20 cellular contexts compared by ENCODE assay signal in the genomic region with DNA sequence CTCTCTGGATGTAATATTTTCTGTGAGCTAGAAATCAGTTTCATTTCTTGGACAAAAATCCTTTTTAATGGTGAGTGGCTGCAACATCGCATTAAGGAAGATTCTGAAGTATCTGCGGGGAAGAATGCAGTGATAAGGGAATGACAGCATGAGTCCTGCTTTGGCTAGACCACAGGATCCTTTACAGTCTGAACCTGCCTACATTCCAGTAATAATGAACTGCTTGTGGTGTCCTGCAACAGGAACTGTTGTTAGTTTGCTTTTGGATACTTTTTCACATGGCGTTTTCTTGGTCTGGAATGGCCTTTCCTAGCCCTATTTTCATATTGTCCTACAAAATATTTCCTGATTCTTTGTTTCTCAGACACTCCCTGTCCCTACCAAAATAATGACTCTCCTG. TPM values are rescaled to one million over a fixed set of nuclear protein-coding genes. Genes with fewer than 3 reads are reported as not detected.
DNase-seq lines count a peak whose midpoint lies in the region; ATAC-seq, FAIRE-seq and TF ChIP-seq lines count a peak whose summit lies in the region.
"Had no signal": no experiment of that assay in that cellular context is flagged by ENCODE, and none has a peak within 500 bp of the region (broad histone marks: within the 10 kb centered on the region; RNA-seq: fewer than 3 reads in every experiment).

No MANE protein-coding gene starts in this region.

- no peak for TF ChIP-seq CTCF in astrocyte of the spinal cord (IDR thresholded peaks at IDR 0.05; ENCODE audit: low read depth, low read length)
- TF ChIP-seq CTCF in left lung (IDR thresholded peaks at IDR 0.05): no peak

- TF ChIP-seq POLR2A in GM12891 (IDR thresholded peaks at IDR 0.05; ENCODE audit: low read depth, low read length): peak; percentile 64; the same call in 1 of the 2 replicates

- H3K36me3 Mint-ChIP-seq in T-helper 2 cell treated with Interferon-gamma antibody and Interleukin-4, amounts not matched to agents 5 μg/mL and 100 μg/mL, for 36 hours (ENCODE audit: low read depth): peaks cover 66% of the 10 kb centered on the region

- DNase-seq in T-helper 2 cell treated with Interferon-gamma antibody and Interleukin-4, amounts not matched to agents 5 μg/mL and 100 μg/mL, for 36 hours (ENCODE audit: low spot score): no peak
- DNase-seq in T-helper 2 cell: no peak
- DNase-seq in GM12891 (ENCODE audit: insufficient read length, low spot score): no peak
- DNase-seq in astrocyte of the spinal cord (ENCODE audit: low read depth, low spot score): peak; percentile 54
- DNase-seq in mesenchymal stem cell: no peak
- no peak for DNase-seq in left lung
- DNase-seq in OCI-M1 (lab: John Stamatoyannopoulos, UW): no peak
- DNase-seq: activated CD8-positive, alpha-beta memory T cell treated with anti-CD3 and anti-CD28 coated beads for 24 hours; activated gamma-delta T cell treated with Interleukin-2 at 50 U/mL for 16 hours; DMS79 treated with DMSO at 0.1 percent for 48 hours; NCI-H146; occipital lobe; SJCRH30; small intestine; transverse colon had no signal

- no peak overlapping the region for H2BK120ac ChIP-seq in mesenchymal stem cell (ENCODE audit: low read depth, low read length)

- peak overlapping the region; percentile 12 for H3K27ac Mint-ChIP-seq in T-helper 2 cell treated with Interferon-gamma antibody and Interleukin-4, amounts not matched to agents 5 μg/mL and 100 μg/mL, for 36 hours
- H3K27ac Mint-ChIP-seq: GM23338 had no signal

- peak overlapping the region; percentile 72 for H3K9ac ChIP-seq in mesenchymal stem cell (ENCODE audit: low read length)

- H4K8ac ChIP-seq in mesenchymal stem cell (ENCODE audit: low read length): no peak overlapping the region

- H3K27me3 ChIP-seq in mesenchymal stem cell (ENCODE audit: control insufficient read depth in 1 of 2, insufficient read depth in 1 of 2, low read length in 2 of 2): no peaks in the 10 kb centered on the region
- H3K27me3 ChIP-seq in left lung: no peaks in the 10 kb centered on the region
- H3K27me3 ChIP-seq: gastroesophageal sphincter, SJCRH30, transverse colon had no signal

- H2AFZ ChIP-seq in mesenchymal stem cell (ENCODE audit: low read depth, low read length): no peak overlapping the region
- H2AFZ ChIP-seq: GM23338 had no signal

- H3K18ac ChIP-seq in mesenchymal stem cell (ENCODE audit: low read depth in 1 of 2, low read length in 2 of 2): no peak overlapping the region

- in situ Hi-C loops in astrocyte of the spinal cord (cut with HindIII; ENCODE audit: low sequenced_read_pairs): no loop called here

- peak overlapping the region; percentile 20 for H3K27ac ChIP-seq in mesenchymal stem cell (ENCODE audit: low read length, poor library complexity, severe bottlenecking)
- H3K27ac ChIP-seq in left lung: no peak overlapping the region
- H3K27ac ChIP-seq: gastroesophageal sphincter, SJCRH30, transverse colon had no signal

- no peaks in the 10 kb centered on the region for H3K9me3 Mint-ChIP-seq in T-helper 2 cell treated with Interferon-gamma antibody and Interleukin-4, amounts not matched to agents 5 μg/mL and 100 μg/mL, for 36 hours
- H3K9me3 Mint-ChIP-seq: GM23338 had no signal

- H4K91ac ChIP-seq in mesenchymal stem cell (ENCODE audit: low read length): no peak overlapping the region

- no peak overlapping the region for H3K4me2 ChIP-seq in mesenchymal stem cell (ENCODE audit: low read length, poor library complexity, severe bottlenecking)
- H3K4me2 ChIP-seq: GM23338 had no signal

- H2BK12ac ChIP-seq in mesenchymal stem cell (ENCODE audit: low read length in 2 of 2): no peak overlapping the region

- H2BK15ac ChIP-seq in mesenchymal stem cell (ENCODE audit: low read depth, poor library complexity, severe bottlenecking): no peak overlapping the region

- no peak overlapping the region for H3K4ac ChIP-seq in mesenchymal stem cell (ENCODE audit: low read depth in 1 of 2, low read length in 2 of 2)

- H3K9me3 ChIP-seq in mesenchymal stem cell (ENCODE audit: control insufficient read depth, low read length) (no peaks in the 10 kb centered on the region), left lung (no peaks in the 10 kb centered on the region)
- H3K9me3 ChIP-seq: gastroesophageal sphincter, SJCRH30, transverse colon had no signal

- intact Hi-C loops in left lung (cut with DNase I): no loop called here

- H3K14ac ChIP-seq in mesenchymal stem cell (ENCODE audit: low read length in 2 of 2): no peak overlapping the region

- ATAC-seq in left lung (no peak), HG02588 (IDR thresholded peaks at IDR 0.05; ENCODE audit: unreplicated experiment) (no peak)
- ATAC-seq: gastroesophageal sphincter, GM23338 had no signal

- H3K27me3 Mint-ChIP-seq in T-helper 2 cell treated with Interferon-gamma antibody and Interleukin-4, amounts not matched to agents 5 μg/mL and 100 μg/mL, for 36 hours (ENCODE audit: low read depth): no peaks in the 10 kb centered on the region

- no peak overlapping the region for H3K4me3 ChIP-seq in astrocyte of the spinal cord (ENCODE audit: low read depth, low read length)
- H3K4me3 ChIP-seq in mesenchymal stem cell (ENCODE audit: insufficient read depth in 1 of 2, low read depth in 1 of 2, low read length in 2 of 2): no peak overlapping the region
- no peak overlapping the region for H3K4me3 ChIP-seq in left lung
- H3K4me3 ChIP-seq: gastroesophageal sphincter, GM23338, SJCRH30, transverse colon had no signal

- H3K4me1 ChIP-seq in mesenchymal stem cell (ENCODE audit: control insufficient read depth, insufficient read depth, low read depth, low read length) (peaks cover 8% of the 10 kb centered on the region), left lung (peaks cover 0 to 11% of the 10 kb centered on the region in 2 donors)
- H3K4me1 ChIP-seq: SJCRH30, transverse colon had no signal

- H2AK5ac ChIP-seq in mesenchymal stem cell (ENCODE audit: low read length, severe bottlenecking): no peak overlapping the region

- H3K23ac ChIP-seq in mesenchymal stem cell (ENCODE audit: low read length in 2 of 2): no peak overlapping the region

- no peak for FAIRE-seq in GM12891 (lab: Jason Lieb, UNC)
- FAIRE-seq: A204.1, small intestine had no signal

- peaks cover 4% of the 10 kb centered on the region for H3K79me1 ChIP-seq in mesenchymal stem cell (replicated peaks; ENCODE audit: low read length, poor library complexity, severe bottlenecking)

- H3K4me3 Mint-ChIP-seq in T-helper 2 cell treated with Interferon-gamma antibody and Interleukin-4, amounts not matched to agents 5 μg/mL and 100 μg/mL, for 36 hours: no peak overlapping the region
- H3K4me3 Mint-ChIP-seq: CD14-positive monocyte, GM23338 had no signal

- H3K36me3 ChIP-seq in mesenchymal stem cell (ENCODE audit: control insufficient read depth in 1 of 2, insufficient read depth in 2 of 2, low read depth in 1 of 2, low read length in 2 of 2) (peaks cover 33 to 99% of the 10 kb centered on the region in 2 experiments), left lung (peaks cover 0 to 98% of the 10 kb centered on the region in 2 donors)

- peaks cover 20% of the 10 kb centered on the region for H3K4me1 Mint-ChIP-seq in T-helper 2 cell treated with Interferon-gamma antibody and Interleukin-4, amounts not matched to agents 5 μg/mL and 100 μg/mL, for 36 hours (ENCODE audit: low read depth)
- H3K4me1 Mint-ChIP-seq: GM23338 had no signal

- no peak overlapping the region for H2BK5ac ChIP-seq in mesenchymal stem cell (ENCODE audit: low read depth, low read length, poor library complexity, severe bottlenecking)

- 93% methylated on average over 3 of the region's 3 CpGs for whole genome bisulfite sequencing in mesenchymal stem cell

TF ChIP-seq in GM12891, 5 proteins besides CTCF, POLR2A, EP300 and RAD21:
- TF ChIP-seq PAX5 (IDR thresholded peaks at IDR 0.05; ENCODE audit: insufficient read depth, low read length, severe bottlenecking): no peak
- TF ChIP-seq POU2F2 (IDR thresholded peaks at IDR 0.05; ENCODE audit: low read depth, low read length): no peak
- TF ChIP-seq TAF1 (IDR thresholded peaks at IDR 0.05; ENCODE audit: low read depth, low read length): no peak
- no peak for TF ChIP-seq SPI1 (IDR thresholded peaks at IDR 0.05; ENCODE audit: low read depth, low read length)
- no peak for TF ChIP-seq POLR2AphosphoS5 (IDR thresholded peaks at IDR 0.05; ENCODE audit: low read depth, low read length)
TF ChIP-seq in GM12891: peak in this region for 0.

RNA-seq across cellular contexts. Expression of a gene that starts 15.7 kb away (rescaled TPM):
- polyA plus RNA-seq in GM12891 (2012; ENCODE audit: low read depth, missing spikeins): 44.7 TPM
- polyA plus RNA-seq in mesenchymal stem cell (2013, experiment 1 of 2): 95.3 TPM
- 102 TPM for polyA plus RNA-seq in mesenchymal stem cell (2013, experiment 2 of 2)
- total RNA-seq in left lung: 100 to 1,000 TPM; 136 to 174 TPM
